8 cellular contexts compared by ENCODE assay signal in genomic region chr6:33391278-33392167, GRCh38. TPM values are rescaled to one million over a fixed set of nuclear protein-coding genes. Genes with fewer than 3 reads are reported as not detected.
DNase-seq lines count a peak whose midpoint lies in the region; ATAC-seq and TF ChIP-seq lines count a peak whose summit lies in the region.

Gene KIFC1 (plus strand): TSS chr6:33391823. CDS start chr6:33391986, 163 bp downstream.

- H3K27ac Mint-ChIP-seq in nephron: peak within 1 kb of the TSS; percentile 91 to 96 (median 94)
- peak within 1 kb of the TSS; percentile 94 to 97 for H3K27ac Mint-ChIP-seq in stimulated activated naive CD8-positive, alpha-beta T cell treated with anti-CD3 and anti-CD28 coated beads, Interleukin-15, amount 100 ng/mL, for 72 hours

- no peaks in the 10 kb centered on the region for H3K27me3 Mint-ChIP-seq in nephron (ENCODE audit: low read depth)
- H3K27me3 Mint-ChIP-seq in stimulated activated naive CD8-positive, alpha-beta T cell treated with anti-CD3 and anti-CD28 coated beads, Interleukin-15, amount 100 ng/mL, for 72 hours: no peaks in the 10 kb centered on the region

- H3K36me3 Mint-ChIP-seq in nephron (ENCODE audit: low read depth): peaks cover 4% of the 10 kb centered on the region

- H3K4me3 ChIP-seq in fibroblast of pulmonary artery (replicated peaks; ENCODE audit: low read depth, low read length): peak within 1 kb of the TSS; percentile 90

- ATAC-seq in stimulated activated naive CD8-positive, alpha-beta T cell treated with anti-CD3 and anti-CD28 coated beads, Interleukin-15, amount 100 ng/mL, for 72 hours: peak; percentile 96

- DNase-seq in ELR (ENCODE audit: low read depth) (peak; percentile 100), H4 (ENCODE audit: low spot score) (peak; percentile 100), LoVo (ENCODE audit: low spot score) (peak; percentile 99), fibroblast of pulmonary artery (ENCODE audit: low read depth) (peak; percentile 100)
- DNase-seq in activated effector memory CD4-positive, alpha-beta T cell treated with Interleukin-2 at 50 U/mL for 16 hours: peak; percentile 98
- DNase-seq in stimulated activated naive CD8-positive, alpha-beta T cell treated with anti-CD3 and anti-CD28 coated beads, Interleukin-15, amount 100 ng/mL, for 72 hours: peak; percentile 99

- TF ChIP-seq CTCF in fibroblast of pulmonary artery (IDR thresholded peaks at IDR 0.05; ENCODE audit: low read length, missing control alignments) (peak; percentile 94), nephron (IDR thresholded peaks at IDR 0.05; ENCODE audit: unreplicated experiment in 3 of 3) (peak; percentile 97 to 99 (median 98))

- H3K4me1 Mint-ChIP-seq in nephron: peaks cover 28% of the 10 kb centered on the region
- H3K4me1 Mint-ChIP-seq in stimulated activated naive CD8-positive, alpha-beta T cell treated with anti-CD3 and anti-CD28 coated beads, Interleukin-15, amount 100 ng/mL, for 72 hours: peaks cover 43% of the 10 kb centered on the region

- no peaks in the 10 kb centered on the region for H3K9me3 Mint-ChIP-seq in nephron
- H3K9me3 Mint-ChIP-seq in stimulated activated naive CD8-positive, alpha-beta T cell treated with anti-CD3 and anti-CD28 coated beads, Interleukin-15, amount 100 ng/mL, for 72 hours: no peaks in the 10 kb centered on the region

- peak; percentile 57 for TF ChIP-seq POLR2A in Raji (IDR thresholded peaks at IDR 0.05; ENCODE audit: insufficient read depth, low read depth, low read length)

- H3K4me3 Mint-ChIP-seq in nephron: peak within 1 kb of the TSS; percentile 91 to 95 (median 94)
- peak within 1 kb of the TSS; percentile 94 to 97 for H3K4me3 Mint-ChIP-seq in stimulated activated naive CD8-positive, alpha-beta T cell treated with anti-CD3 and anti-CD28 coated beads, Interleukin-15, amount 100 ng/mL, for 72 hours

RNA-seq across cellular contexts. Expression of gene KIFC1, which starts in this region (rescaled TPM):
- total RNA-seq in H4 (2014; rRNA removed; shearing (Covaris generic)): 52.4 and 67.2 TPM in 2 replicates

Comparison
In these comparisons a context has a peak if more than half of its experiments do, and no peak if none do; other contexts are left out.
1. Peak in every context shown above with its lines: DNase-seq, ATAC-seq and H3K4me3 ChIP-seq.